Comparison of ENCODE assay signal across 1 cellular context in genomic region chr3:181940703-181941102, GRCh38.
TF ChIP-seq lines count a peak whose summit lies in the region.

No MANE protein-coding gene starts in this region.

TF ChIP-seq in H1, 55 proteins besides CTCF, POLR2A, EP300 and RAD21 (continued from another document):
- peak; percentile 58 for TF ChIP-seq CHD7 (IDR thresholded peaks at IDR 0.05; ENCODE audit: insufficient replicate concordance, low read length)
- no peak for TF ChIP-seq ATF2 (IDR thresholded peaks at IDR 0.05; ENCODE audit: low read length)
- no peak for TF ChIP-seq RNF2 (IDR thresholded peaks at IDR 0.05; ENCODE audit: borderline replicate concordance, low read depth, low read length, missing control alignments, poor library complexity, severe bottlenecking)
- TF ChIP-seq KDM1A (IDR thresholded peaks at IDR 0.05; ENCODE audit: borderline replicate concordance, low read length) = no peak
- TF ChIP-seq HDAC2 (IDR thresholded peaks at IDR 0.05; ENCODE audit: borderline replicate concordance in 1 of 2, low read depth in 2 of 2, low read length in 2 of 2) = 0 out of 4 replicates have a peak, but pooled peaks of 1 of the 2 experiments have one; percentile 26
TF ChIP-seq in H1: peak in this region for 4.
